Comparison of ENCODE assay signal across 1 cellular context in the genomic region with DNA sequence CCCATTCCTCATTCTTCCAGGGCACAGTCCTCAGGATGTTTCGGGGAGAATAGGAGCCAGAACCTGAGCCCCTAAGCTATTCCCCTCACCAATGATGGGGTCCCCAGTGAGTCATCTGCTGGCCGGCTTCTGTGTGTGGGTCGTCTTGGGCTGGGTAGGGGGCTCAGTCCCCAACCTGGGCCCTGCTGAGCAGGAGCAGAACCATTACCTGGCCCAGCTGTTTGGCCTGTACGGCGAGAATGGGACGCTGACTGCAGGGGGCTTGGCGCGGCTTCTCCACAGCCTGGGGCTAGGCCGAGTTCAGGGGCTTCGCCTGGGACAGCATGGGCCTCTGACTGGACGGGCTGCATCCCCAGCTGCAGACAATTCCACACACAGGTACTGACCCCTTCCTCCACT.
A peak's percentile ranks its signal among the peaks of the same experiment; 100 is the strongest.
TF ChIP-seq lines count a peak whose summit lies in the region.

No MANE protein-coding gene starts in this region.

TF ChIP-seq in HepG2, 621 proteins besides CTCF, POLR2A, EP300 and RAD21 (continued from another document):
- TF ChIP-seq, protein P1, sequence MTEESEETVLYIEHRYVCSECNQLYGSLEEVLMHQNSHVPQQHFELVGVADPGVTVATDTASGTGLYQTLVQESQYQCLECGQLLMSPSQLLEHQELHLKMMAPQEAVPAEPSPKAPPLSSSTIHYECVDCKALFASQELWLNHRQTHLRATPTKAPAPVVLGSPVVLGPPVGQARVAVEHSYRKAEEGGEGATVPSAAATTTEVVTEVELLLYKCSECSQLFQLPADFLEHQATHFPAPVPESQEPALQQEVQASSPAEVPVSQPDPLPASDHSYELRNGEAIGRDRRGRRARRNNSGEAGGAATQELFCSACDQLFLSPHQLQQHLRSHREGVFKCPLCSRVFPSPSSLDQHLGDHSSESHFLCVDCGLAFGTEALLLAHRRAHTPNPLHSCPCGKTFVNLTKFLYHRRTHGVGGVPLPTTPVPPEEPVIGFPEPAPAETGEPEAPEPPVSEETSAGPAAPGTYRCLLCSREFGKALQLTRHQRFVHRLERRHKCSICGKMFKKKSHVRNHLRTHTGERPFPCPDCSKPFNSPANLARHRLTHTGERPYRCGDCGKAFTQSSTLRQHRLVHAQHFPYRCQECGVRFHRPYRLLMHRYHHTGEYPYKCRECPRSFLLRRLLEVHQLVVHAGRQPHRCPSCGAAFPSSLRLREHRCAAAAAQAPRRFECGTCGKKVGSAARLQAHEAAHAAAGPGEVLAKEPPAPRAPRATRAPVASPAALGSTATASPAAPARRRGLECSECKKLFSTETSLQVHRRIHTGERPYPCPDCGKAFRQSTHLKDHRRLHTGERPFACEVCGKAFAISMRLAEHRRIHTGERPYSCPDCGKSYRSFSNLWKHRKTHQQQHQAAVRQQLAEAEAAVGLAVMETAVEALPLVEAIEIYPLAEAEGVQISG (CRISPR knock-in tag; IDR thresholded peaks at IDR 0.05), result peak; percentile 2; the same call in 1 of the 2 replicates
- peak; percentile 65; the same call in 1 of the 2 replicates for TF ChIP-seq NFKB2 (CRISPR knock-in tag; IDR thresholded peaks at IDR 0.05; ENCODE audit: borderline replicate concordance)
- TF ChIP-seq KMT2B (CRISPR knock-in tag; IDR thresholded peaks at IDR 0.05), result no peak
- no peak for TF ChIP-seq SMARCC2 (IDR thresholded peaks at IDR 0.05)
- TF ChIP-seq ZNF263 (CRISPR knock-in tag; IDR thresholded peaks at IDR 0.05), result no peak
- no peak for TF ChIP-seq MIXL1 (CRISPR knock-in tag; IDR thresholded peaks at IDR 0.05)
- no peak for TF ChIP-seq RARG (CRISPR knock-in tag; IDR thresholded peaks at IDR 0.05; ENCODE audit: low read depth)
